Comparison of ENCODE assay signal across 18 cellular contexts in genomic region chr5:75466317-75466716, GRCh38. TPM values are rescaled to one million over a fixed set of nuclear protein-coding genes. Genes with fewer than 3 reads are reported as not detected.
DNase-seq lines count a peak whose midpoint lies in the region; ATAC-seq, FAIRE-seq and TF ChIP-seq lines count a peak whose summit lies in the region.
"Had no signal": no experiment of that assay in that cellular context is flagged by ENCODE, and none has a peak within 500 bp of the region (broad histone marks: within the 10 kb centered on the region; RNA-seq: fewer than 3 reads in every experiment).

No MANE protein-coding gene starts in this region.

- WGBS in mesendoderm (ENCODE audit: extremely low coverage, insufficient coverage, low lambda C conversion rate): no CpG with 5 or more reads among the region's 6 CpGs
- WGBS in mammary epithelial cell (ENCODE audit: low coverage, missing lambda C conversion rate): 94% methylated on average over 6 of the region's 6 CpGs

- H3K79me1 ChIP-seq in mesendoderm (ENCODE audit: low read length): peaks cover 6% of the 10 kb centered on the region

- peaks cover 43% of the 10 kb centered on the region for H3K36me3 Mint-ChIP-seq in CD4-positive, CD25-positive, alpha-beta regulatory T cell
- H3K36me3 Mint-ChIP-seq in Caco-2 (ENCODE audit: insufficient read depth, unreplicated experiment): peaks cover 15% of the 10 kb centered on the region

- H3K9ac ChIP-seq in mesendoderm (ENCODE audit: low read length) (no peak overlapping the region), mammary epithelial cell (ENCODE audit: insufficient read depth, low read length) (no peak overlapping the region)
- H3K9ac ChIP-seq: SK-N-SH had no signal

- peak overlapping the region in 2 of 3 donors; percentile 54 to 72 for H3K27ac Mint-ChIP-seq in CD4-positive, CD25-positive, alpha-beta regulatory T cell
- no peak overlapping the region for H3K27ac Mint-ChIP-seq in Caco-2 (ENCODE audit: unreplicated experiment)

- peak overlapping the region; percentile 9 for H2BK5ac ChIP-seq in mesendoderm (ENCODE audit: low read length)

- ATAC-seq in CD4-positive, CD25-positive, alpha-beta regulatory T cell (ENCODE audit: low read depth in 2 of 2): no peak

- H3K23ac ChIP-seq in mesendoderm (ENCODE audit: low read length): no peak overlapping the region

- CTCF ChIA-PET in Caco-2 (lab: Charles Lee) (interaction anchor here (0.7 kb wide), 1 partner anchor 42 kb away, joined by 3 read pairs; no protein-coding TSS in a partner anchor), mammary epithelial cell (lab: Charles Lee; ENCODE audit: low non-redundant PET) (no interaction called here)

- no peaks in the 10 kb centered on the region for H4K20me1 ChIP-seq in mammary epithelial cell (ENCODE audit: insufficient read depth, low read length)

- no peak overlapping the region for H2BK15ac ChIP-seq in mesendoderm (replicated peaks; ENCODE audit: low read depth)

- H3K4me3 ChIP-seq in CD4-positive, CD25-positive, alpha-beta regulatory T cell (ENCODE audit: low read depth, low read length): no peak overlapping the region
- H3K4me3 ChIP-seq in mesendoderm (ENCODE audit: low read length) (no peak overlapping the region), Caco-2 (ENCODE audit: low read depth, low read length) (no peak overlapping the region), mammary epithelial cell (replicated peaks in 1 of 3; ENCODE audit: insufficient read depth in 1 of 3, low read depth in 2 of 3, low read length in 3 of 3) (no peak overlapping the region)

- H3K79me2 ChIP-seq in mesendoderm (ENCODE audit: control insufficient read depth, insufficient read depth, low read length) (peaks cover 9% of the 10 kb centered on the region), mammary epithelial cell (ENCODE audit: insufficient read depth, low read length) (peaks cover 82% of the 10 kb centered on the region)

- DNase-seq in CD4-positive, CD25-positive, alpha-beta regulatory T cell: peak in 1 of 3 donors; percentile 32
- DNase-seq in D721Med (ENCODE audit: insufficient read length, low spot score) (peak; percentile 21), KBM-7 (peak; percentile 19), mesendoderm (peak; percentile 92), Caco-2 (no peak), GOT3 (lab: John Stamatoyannopoulos, UW) (no peak), mammary epithelial cell (no peak), NOMO-1 treated with DMSO at 0.1 percent for 48 hours (lab: John Stamatoyannopoulos, UW; ENCODE audit: unreplicated experiment) (no peak)
- DNase-seq: ACHN, EL, NCI-H1092 treated with DMSO at 0.1 percent for 48 hours, NCI-H146, NCI-H2029 treated with DMSO at 0.1 percent for 48 hours, NCI-H446 treated with DMSO at 0.1 percent for 48 hours, RPMI8226, SHP77 treated with DMSO at 0.1 percent for 48 hours had no signal

- FAIRE-seq in D721Med (lab: Jason Lieb, UNC): no peak
- FAIRE-seq: GM18507 had no signal

- H3K27ac ChIP-seq in CD4-positive, CD25-positive, alpha-beta regulatory T cell (ENCODE audit: insufficient read depth, low read length, poor library complexity, severe bottlenecking): no peak overlapping the region
- peak overlapping the region; percentile 68 for H3K27ac ChIP-seq in mesendoderm (ENCODE audit: low read depth, low read length)
- H3K27ac ChIP-seq in mammary epithelial cell (ENCODE audit: insufficient read depth, low read depth, low read length): no peak overlapping the region

- no peaks in the 10 kb centered on the region for H3K27me3 Mint-ChIP-seq in CD4-positive, CD25-positive, alpha-beta regulatory T cell
- no peaks in the 10 kb centered on the region for H3K27me3 Mint-ChIP-seq in Caco-2 (ENCODE audit: insufficient read depth, unreplicated experiment)

- H2AFZ ChIP-seq in mammary epithelial cell (ENCODE audit: low read depth, low read length): no peak overlapping the region

- H4K5ac ChIP-seq in mesendoderm (ENCODE audit: low read length): no peak overlapping the region

- no peak for TF ChIP-seq CTCF in D721Med (IDR thresholded peaks at IDR 0.05; ENCODE audit: insufficient read depth, missing control alignments)
- TF ChIP-seq CTCF in Caco-2 (IDR thresholded peaks at IDR 0.05; ENCODE audit: insufficient read depth in 1 of 2, low read depth in 1 of 2, low read length in 1 of 2, severe bottlenecking in 1 of 2, unreplicated experiment in 1 of 2): no peak
- TF ChIP-seq CTCF in mammary epithelial cell (conservative IDR thresholded peaks at IDR 0.05 in 1 of 2, IDR thresholded peaks at IDR 0.05 in 1 of 2; ENCODE audit: extremely low read depth in 1 of 2, insufficient read depth in 1 of 2, low read depth in 1 of 2, low read length in 2 of 2): no peak

- H3K4ac ChIP-seq in mesendoderm (ENCODE audit: low read depth, low read length): peak overlapping the region; percentile 48

- peak overlapping the region; percentile 38 for H3K56ac ChIP-seq in mesendoderm (ENCODE audit: low read length)

- H2BK120ac ChIP-seq in mesendoderm (ENCODE audit: low read depth, low read length): no peak overlapping the region

- intact Hi-C loops in Caco-2 (cut with micrococcal nuclease; ENCODE audit: unreplicated experiment) (loop anchor here (5.0 kb wide), 1 partner anchor 46 kb away; the partner anchor contains the start of genes CERT1 and POLK), mammary epithelial cell (cut with micrococcal nuclease) (no loop called here)

- no peaks in the 10 kb centered on the region for H3K27me3 ChIP-seq in CD4-positive, CD25-positive, alpha-beta regulatory T cell (ENCODE audit: control insufficient read depth, insufficient read depth, low read length)
- H3K27me3 ChIP-seq in mesendoderm (ENCODE audit: insufficient read depth, low read length, poor library complexity) (no peaks in the 10 kb centered on the region), Caco-2 (replicated peaks; ENCODE audit: control insufficient read depth, insufficient read depth, low read length) (no peaks in the 10 kb centered on the region), mammary epithelial cell (ENCODE audit: insufficient read depth, low read length) (no peaks in the 10 kb centered on the region)

- dilution Hi-C loops in mammary epithelial cell (cut with HindIII; ENCODE audit: low sequenced_read_pairs): loop anchor here (5.0 kb wide), 1 partner anchor 49 kb away; no protein-coding TSS in a partner anchor

- H3K9me3 ChIP-seq in CD4-positive, CD25-positive, alpha-beta regulatory T cell (ENCODE audit: control insufficient read depth in 2 of 2, low read length in 2 of 2): peaks cover 30% of the 10 kb centered on the region in 2 experiments
- peaks cover 12% of the 10 kb centered on the region; the same call in 1 of the 2 replicates for H3K9me3 ChIP-seq in Caco-2
- H3K9me3 ChIP-seq in mammary epithelial cell (replicated peaks; ENCODE audit: insufficient read depth, low read length): no peaks in the 10 kb centered on the region

- peaks cover 0 to 32% (median 7%) of the 10 kb centered on the region in 7 donors for H3K9me3 Mint-ChIP-seq in CD4-positive, CD25-positive, alpha-beta regulatory T cell
- peaks cover 33% of the 10 kb centered on the region for H3K9me3 Mint-ChIP-seq in Caco-2 (ENCODE audit: unreplicated experiment)

- no peak overlapping the region for H4K8ac ChIP-seq in mesendoderm (ENCODE audit: low read depth, low read length)

- H2AK5ac ChIP-seq in mesendoderm (ENCODE audit: low read length): no peak overlapping the region

- no TSS peak for BruUV-seq in Caco-2 (replicated peaks; lab: Mats Ljungman, UMichigan)
- BruUV-seq in mammary epithelial cell (replicated peaks; lab: Mats Ljungman, UMichigan): no TSS peak

- peaks cover 15% of the 10 kb centered on the region for H3K4me1 ChIP-seq in CD4-positive, CD25-positive, alpha-beta regulatory T cell (ENCODE audit: control insufficient read depth, insufficient read depth, low read length, poor library complexity, severe bottlenecking)
- H3K4me1 ChIP-seq in mesendoderm (ENCODE audit: control insufficient read depth, low read depth, low read length) (peaks cover 30% of the 10 kb centered on the region), Caco-2 (peaks cover 9% of the 10 kb centered on the region; the same call in 1 of the 2 replicates), mammary epithelial cell (ENCODE audit: insufficient read depth, low read length) (peaks cover 9% of the 10 kb centered on the region)

- peaks cover 6% of the 10 kb centered on the region for H3K36me3 ChIP-seq in CD4-positive, CD25-positive, alpha-beta regulatory T cell (ENCODE audit: control insufficient read depth, insufficient read depth, low read length)
- H3K36me3 ChIP-seq in mesendoderm (ENCODE audit: control insufficient read depth, insufficient read depth, low read length) (no peaks in the 10 kb centered on the region), Caco-2 (ENCODE audit: control insufficient read depth, insufficient read depth, low read length) (no peaks in the 10 kb centered on the region), mammary epithelial cell (ENCODE audit: insufficient read depth, low read length) (no peaks in the 10 kb centered on the region)

- POLR2A ChIA-PET in Caco-2 (lab: Charles Lee): no interaction called here

- H3K4me1 Mint-ChIP-seq in CD4-positive, CD25-positive, alpha-beta regulatory T cell: peaks cover 47 to 59% (median 52%) of the 10 kb centered on the region in 4 donors
- H3K4me1 Mint-ChIP-seq in Caco-2 (ENCODE audit: low read depth, unreplicated experiment): peaks cover 38% of the 10 kb centered on the region

- H3K4me2 ChIP-seq in mesendoderm (ENCODE audit: low read length) (no peak overlapping the region), mammary epithelial cell (ENCODE audit: insufficient read depth, low read depth, low read length) (no peak overlapping the region)
- H3K4me2 ChIP-seq: SK-N-SH had no signal

- peak overlapping the region in 2 of 4 donors; percentile 2 to 29 for H3K4me3 Mint-ChIP-seq in CD4-positive, CD25-positive, alpha-beta regulatory T cell
- no peak overlapping the region for H3K4me3 Mint-ChIP-seq in Caco-2 (ENCODE audit: unreplicated experiment)

- in situ Hi-C loops in KBM-7 (cut with MboI; ENCODE audit: low pct_unique_long_range_greater_than_20kb, low sequenced_read_pairs) (no loop called here), mammary epithelial cell (cut with MboI; ENCODE audit: low sequenced_read_pairs in 2 of 2) (no loop called here)

- H3K18ac ChIP-seq in mesendoderm (ENCODE audit: low read length): peak overlapping the region; percentile 65

RNA-seq across cellular contexts. Expression of gene CERT1, which starts 45.1 kb away (rescaled TPM):
- 49.9 TPM for total RNA-seq in CD4-positive, CD25-positive, alpha-beta regulatory T cell
- polyA plus RNA-seq in CD4-positive, CD25-positive, alpha-beta regulatory T cell: 10 to 100 TPM; 19.4 to 25.7 (median 21.8) TPM
- 32.2 TPM for polyA plus RNA-seq in mesendoderm (2013, experiment 1 of 2)
- polyA plus RNA-seq in mesendoderm (2013, experiment 2 of 2): 31.0 TPM
- total RNA-seq in Caco-2 (2022): 42.7 and 44.3 TPM in 2 replicates
- 10 to 100 TPM; 25.7 to 27.5 TPM for total RNA-seq in mammary epithelial cell
- polyA plus RNA-seq in mammary epithelial cell: 6.9 TPM
- 27.3 TPM for polyA minus RNA-seq in mammary epithelial cell

RNA-seq across cellular contexts. Expression of gene POLK, which starts 45.4 kb away (rescaled TPM):
- 24.1 TPM for total RNA-seq in CD4-positive, CD25-positive, alpha-beta regulatory T cell
- 10 to 100 TPM; 19.8 to 33.6 (median 24.1) TPM for polyA plus RNA-seq in CD4-positive, CD25-positive, alpha-beta regulatory T cell
- 3.7 TPM for polyA plus RNA-seq in mesendoderm (2013, experiment 1 of 2)
- polyA plus RNA-seq in mesendoderm (2013, experiment 2 of 2): 3.5 TPM
- total RNA-seq in Caco-2 (2022) (7.5 and 11.1 TPM in 2 replicates), mammary epithelial cell (10 to 100 TPM; 26.4 to 32.8 TPM)
- polyA plus RNA-seq in mammary epithelial cell: 7.8 TPM
- polyA minus RNA-seq in mammary epithelial cell: 78.7 TPM

Comparison
In these comparisons a context has a peak if more than half of its experiments do, and no peak if none do; other contexts are left out.
1. DNase-seq: peak in D721Med (single experiment), KBM-7 (single experiment) and mesendoderm (single experiment); none in Caco-2 (0 of 2), GOT3 (single experiment), mammary epithelial cell (single experiment) and NOMO-1 treated with DMSO at 0.1 percent for 48 hours (single experiment).